Comparison of ENCODE assay signal across 24 cellular contexts in genomic region chr1:99917214-99917613, GRCh38.
"Had no signal": no experiment of that assay in that cellular context is flagged by ENCODE, and none has a peak within 500 bp of the region (broad histone marks: within the 10 kb centered on the region; RNA-seq: fewer than 3 reads in every experiment).

No MANE protein-coding gene starts in this region.

- ATAC-seq: effector memory CD8-positive, alpha-beta T cell; mucosa of descending colon; natural killer cell treated with Interleukin-12 subunit alpha and Interleukin-12 subunit beta and Interleukin-15 and Interleukin-18, amount 100 ng/mL, for 72 hours; pancreas; sciatic nerve; stimulated activated effector memory CD8-positive, alpha-beta T cell treated with anti-CD3 and anti-CD28 coated beads, Interleukin-12 subunit alpha, Interleukin-12 subunit beta, amount 100 ng/mL, for 72 hours had no signal

- FAIRE-seq: endometrium, pancreas, urothelium cell line had no signal

- DNase-seq: dermis blood vessel endothelial cell; effector memory CD8-positive, alpha-beta T cell; erythroblast; esophagus squamous epithelium; foreskin melanocyte; glutamatergic neuron; hypothalamus; immature natural killer cell; islet precursor cell; kidney glomerular epithelial cell; mesenchymal stem cell; mucosa of descending colon; naive B cell; pancreas; stimulated activated CD4-positive, alpha-beta T cell treated with anti-CD3 and anti-CD28 coated beads, Interleukin-2, amount 100 ng/mL, for 24 hours; stimulated activated CD4-positive, alpha-beta T cell treated with anti-CD3 and anti-CD28 coated beads, Interleukin-4, amount 100 ng/mL, for 24 hours; stimulated activated naive CD4-positive, alpha-beta T cell treated with Interleukin-2 at 50 U/mL for 16 hours; substantia nigra; upper lobe of left lung had no signal
